Comparison of ENCODE assay signal across 15 cellular contexts in genomic region chr11:2781413-2782274, GRCh38.
DNase-seq lines count a peak whose midpoint lies in the region; ATAC-seq, FAIRE-seq and TF ChIP-seq lines count a peak whose summit lies in the region.
"Had no signal": no experiment of that assay in that cellular context is flagged by ENCODE, and none has a peak within 500 bp of the region (broad histone marks: within the 10 kb centered on the region; RNA-seq: fewer than 3 reads in every experiment).

No MANE protein-coding gene starts in this region.

- no peak for FAIRE-seq in H1 (lab: Jason Lieb, UNC)

- TF ChIP-seq CTCF in H1 (IDR thresholded peaks at IDR 0.05; ENCODE audit: control extremely low read depth in 1 of 3, insufficient read depth in 1 of 3, low read depth in 1 of 3, low read length in 3 of 3) (no peak), testis (IDR thresholded peaks at IDR 0.05) (no peak), foreskin fibroblast (IDR thresholded peaks at IDR 0.05; ENCODE audit: low read depth, low read length) (no peak)

- DNase-seq in activated CD4-positive, CD25-positive, alpha-beta regulatory T cell treated with anti-CD3 and anti-CD28 coated beads, Interleukin-2, amount 50 U/mL, for 72 hours = peak; percentile 19
- DNase-seq in activated CD4-positive, CD25-positive, alpha-beta regulatory T cell (lab: John Stamatoyannopoulos, UW) = no peak
- peak in 1 of 2 experiments; percentile 42 for DNase-seq in H1 (ENCODE audit: low read depth in 1 of 2, low spot score in 2 of 2)
- peak; percentile 85 for DNase-seq in mesenteric fat pad (ENCODE audit: low spot score)
- DNase-seq in testis = peak; percentile 11
- DNase-seq in AG08396 (ENCODE audit: low spot score) = no peak
- DNase-seq in foreskin fibroblast = no peak
- DNase-seq: cerebellar nuclear complex, Kasumi-1, NCI-H446 had no signal

- POLR2A ChIA-PET in H1 (lab: Charles Lee; ENCODE audit: partially characterized antibody) = no interaction called here

- H3K4me3 ChIP-seq in H1 (ENCODE audit: extremely low read depth in 1 of 4, insufficient read depth in 2 of 4, low read depth in 3 of 4, low read length in 4 of 4) = no peak overlapping the region
- H3K4me3 ChIP-seq in testis = no peak overlapping the region
- no peak overlapping the region for H3K4me3 ChIP-seq in foreskin fibroblast (ENCODE audit: low read depth in 1 of 2, low read length in 2 of 2)
- H3K4me3 ChIP-seq: HAP-1, SJSA1 had no signal

- no peak overlapping the region for H3K27ac ChIP-seq in H1 (ENCODE audit: low read depth, low read length)
- H3K27ac ChIP-seq in testis = peak overlapping the region; percentile 80 to 90
- H3K27ac ChIP-seq: 22Rv1, SJSA1 had no signal

- intact Hi-C loops in testis (cut with DNase I; ENCODE audit: low total_unique reads) = no loop called here

- no peak overlapping the region for H2BK20ac ChIP-seq in H1 (ENCODE audit: low read length)

- H3K23ac ChIP-seq in H1 (ENCODE audit: insufficient read length) = no peak overlapping the region

- peak overlapping the region; percentile 65 for H4K91ac ChIP-seq in H1 (replicated peaks; ENCODE audit: insufficient read length, low read length)

- H2BK120ac ChIP-seq in H1 (replicated peaks; ENCODE audit: low read depth, low read length) = no peak overlapping the region

- no peaks in the 10 kb centered on the region for H3K79me1 ChIP-seq in H1 (ENCODE audit: low read depth, low read length)

- no peak overlapping the region; the same call in 1 of the 2 replicates for H2AK5ac ChIP-seq in H1 (ENCODE audit: low read depth, low read length)

- WGBS in H1 (ENCODE audit: extremely low coverage in 1 of 2, insufficient coverage in 1 of 2, insufficient read length in 1 of 2, insufficient replicate concordance in 2 of 2, low coverage in 1 of 2, low lambda C conversion rate in 2 of 2, missing lambda C conversion rate in 1 of 2), 2 experiments = 88% methylated on average over 19 of the region's 19 CpGs; no CpG with 5 or more reads in 1 of the 2 experiments
- 74 to 81% methylated on average over 18 to 19 of the region's 19 CpGs for WGBS in testis, 2 donors

- TF ChIP-seq POLR2A in H1 (IDR thresholded peaks at IDR 0.05; ENCODE audit: control extremely low read depth in 1 of 2, low read depth in 2 of 2, low read length in 2 of 2) = no peak
- no peak for TF ChIP-seq POLR2A in testis (IDR thresholded peaks at IDR 0.05)

- peak overlapping the region; percentile 32 for H3K18ac ChIP-seq in H1 (ENCODE audit: extremely low read depth, low read length)

- ATAC-seq in GM18868 (IDR thresholded peaks at IDR 0.05; ENCODE audit: unreplicated experiment) = no peak
- ATAC-seq: naive thymus-derived CD8-positive, alpha-beta T cell had no signal

- peaks cover 0 to 5% of the 10 kb centered on the region in 2 experiments; a peak in 1 of 4 replicates for H3K9me3 ChIP-seq in H1 (ENCODE audit: insufficient read depth in 2 of 2, low read depth in 1 of 2, low read length in 1 of 2)
- no peaks in the 10 kb centered on the region for H3K9me3 ChIP-seq in testis
- H3K9me3 ChIP-seq: SJSA1 had no signal

- H3K36me3 ChIP-seq in H1 (ENCODE audit: control insufficient read depth in 2 of 4, insufficient read depth in 4 of 4, low read length in 3 of 4) = no peaks in the 10 kb centered on the region
- H3K36me3 ChIP-seq in testis (ENCODE audit: low read depth, missing control alignments) = no peaks in the 10 kb centered on the region
- H3K36me3 ChIP-seq: HAP-1, SJSA1 had no signal

- H2BK5ac ChIP-seq in H1 (ENCODE audit: low read depth, low read length) = no peak overlapping the region; the same call in 1 of the 2 replicates

- H2BK12ac ChIP-seq in H1 (ENCODE audit: low read depth, low read length) = peak overlapping the region; percentile 27; the same call in 1 of the 2 replicates

- H3K4ac ChIP-seq in H1 (replicated peaks; ENCODE audit: insufficient read length, low read depth, low read length) = no peak overlapping the region

- H3K56ac ChIP-seq in H1 (replicated peaks; ENCODE audit: insufficient read length, low read depth, low read length) = no peak overlapping the region

- H2AFZ ChIP-seq in H1 (ENCODE audit: low read length) = no peak overlapping the region

- H3K4me2 ChIP-seq in H1 (ENCODE audit: insufficient read depth in 1 of 2, low read depth in 2 of 2, low read length in 2 of 2) = no peak overlapping the region

- no peak for TF ChIP-seq RAD21 in H1 (IDR thresholded peaks at IDR 0.05 in 1 of 2, conservative IDR thresholded peaks at IDR 0.05 in 1 of 2; ENCODE audit: low read depth in 2 of 2, low read length in 2 of 2)

- H2BK15ac ChIP-seq in H1 (ENCODE audit: low read length) = no peak overlapping the region

- H3K23me2 ChIP-seq in H1 (ENCODE audit: low read depth, low read length) = no peaks in the 10 kb centered on the region

- CTCF ChIA-PET in H1 (lab: Charles Lee; ENCODE audit: partially characterized antibody) = no interaction called here

- H3K4me1 ChIP-seq in H1 (replicated peaks in 1 of 4; ENCODE audit: control insufficient read depth in 3 of 4, insufficient read depth in 4 of 4, low read length in 3 of 4) = peaks cover 0 to 7% (median 0%) of the 10 kb centered on the region in 4 experiments; a peak in 3 of 7 replicates
- peaks cover 40% of the 10 kb centered on the region for H3K4me1 ChIP-seq in testis

- H4K20me1 ChIP-seq in H1 (replicated peaks in 1 of 2; ENCODE audit: control insufficient read depth in 1 of 2, insufficient read depth in 2 of 2, low read length in 2 of 2) = no peaks in the 10 kb centered on the region

- no peak overlapping the region for H3K9ac ChIP-seq in H1 (replicated peaks in 1 of 4; ENCODE audit: extremely low read depth in 1 of 4, low read depth in 3 of 4, low read length in 3 of 4)

- H4K8ac ChIP-seq in H1 (ENCODE audit: extremely low read depth, insufficient read depth, low read length) = no peak overlapping the region

- H3K79me2 ChIP-seq in H1 (ENCODE audit: control insufficient read depth in 1 of 2, insufficient read depth in 2 of 2, low read length in 2 of 2) = no peaks in the 10 kb centered on the region

- H4K5ac ChIP-seq in H1 (ENCODE audit: insufficient read length, low read depth, low read length) = no peak overlapping the region

- no peak overlapping the region for H3K14ac ChIP-seq in H1 (ENCODE audit: insufficient read length)

- TF ChIP-seq EP300 in H1 (IDR thresholded peaks at IDR 0.05; ENCODE audit: borderline replicate concordance in 1 of 2, low read depth in 2 of 2, low read length in 2 of 2) = no peak

- peaks cover 0 to 6% (median 3%) of the 10 kb centered on the region in 4 experiments; a peak in 4 of 7 replicates for H3K27me3 ChIP-seq in H1 (replicated peaks in 1 of 4; ENCODE audit: control insufficient read depth in 3 of 4, extremely low read depth in 1 of 4, insufficient read depth in 3 of 4, low read length in 3 of 4)
- no peaks in the 10 kb centered on the region for H3K27me3 ChIP-seq in testis

TF ChIP-seq in H1, 55 proteins besides CTCF, POLR2A, EP300 and RAD21:
- TF ChIP-seq SIN3A (conservative IDR thresholded peaks at IDR 0.05 in 1 of 2, IDR thresholded peaks at IDR 0.05 in 1 of 2; ENCODE audit: low read depth in 1 of 2, low read length in 2 of 2) (no peak), PHF8 (conservative IDR thresholded peaks at IDR 0.05; ENCODE audit: low read depth, low read length) (no peak)

Comparison
In these comparisons a context has a peak if more than half of its experiments do, and no peak if none do; other contexts are left out.
1. DNase-seq: peak in activated CD4-positive, CD25-positive, alpha-beta regulatory T cell treated with anti-CD3 and anti-CD28 coated beads, Interleukin-2, amount 50 U/mL, for 72 hours (single experiment), mesenteric fat pad (single experiment) and testis (single experiment); none in activated CD4-positive, CD25-positive, alpha-beta regulatory T cell (0 of 4), AG08396 (single experiment) and foreskin fibroblast (0 of 2).